Comparison of ENCODE assay signal across 9 cellular contexts in genomic region chr9:18255158-18255629, GRCh38.
A peak's percentile ranks its signal among the peaks of the same experiment; 100 is the strongest.
DNase-seq lines count a peak whose midpoint lies in the region; TF ChIP-seq lines count a peak whose summit lies in the region.
"Had no signal": no experiment of that assay in that cellular context is flagged by ENCODE, and none has a peak within 500 bp of the region (broad histone marks: within the 10 kb centered on the region; RNA-seq: fewer than 3 reads in every experiment).

No MANE protein-coding gene starts in this region.

- H3K4me3 ChIP-seq in GM06990 (replicated peaks; ENCODE audit: low read depth, low read length) (no peak overlapping the region), Loucy (ENCODE audit: low read length, poor library complexity, severe bottlenecking) (no peak overlapping the region), SJSA1 (no peak overlapping the region), trophoblast cell (ENCODE audit: low read depth, low read length) (no peak overlapping the region)
- H3K4me3 ChIP-seq: skin epidermis had no signal

- H3K36me3 Mint-ChIP-seq in H9 (ENCODE audit: insufficient read depth in 1 of 3, low read depth in 3 of 3) (no peaks in the 10 kb centered on the region), glutamatergic neuron (ENCODE audit: unreplicated experiment) (no peaks in the 10 kb centered on the region)

- H2AFZ ChIP-seq in H9 (ENCODE audit: low read length) (no peak overlapping the region), Loucy (ENCODE audit: low read length) (no peak overlapping the region), trophoblast cell (ENCODE audit: insufficient read depth, low read length, poor library complexity) (no peak overlapping the region)

- H4K20me1 ChIP-seq in H9 (ENCODE audit: control insufficient read depth, insufficient read depth, insufficient read length) (no peaks in the 10 kb centered on the region), Loucy (ENCODE audit: insufficient read depth, low read length, poor library complexity, severe bottlenecking) (no peaks in the 10 kb centered on the region)

- 0 out of 4 replicates have a peak, but pooled peaks cover 0 to 3% of the 10 kb centered on the region in 2 experiments for H3K4me1 Mint-ChIP-seq in H9
- H3K4me1 Mint-ChIP-seq in glutamatergic neuron (ENCODE audit: low read depth, unreplicated experiment) = no peaks in the 10 kb centered on the region

- H3K23ac ChIP-seq in H9 (ENCODE audit: insufficient read length, low read depth, low read length) = no peak overlapping the region
- no peak overlapping the region for H3K23ac ChIP-seq in trophoblast cell (ENCODE audit: low read length)

- no peaks in the 10 kb centered on the region for H3K9me2 ChIP-seq in Loucy (replicated peaks; ENCODE audit: low read depth, low read length)

- peak; percentile 84 for TF ChIP-seq CTCF in GM06990 (IDR thresholded peaks at IDR 0.05; ENCODE audit: insufficient read depth, low read length, poor library complexity, severe bottlenecking)
- peak; percentile 94 for TF ChIP-seq CTCF in H9 (conservative IDR thresholded peaks at IDR 0.05)
- TF ChIP-seq CTCF in Loucy (conservative IDR thresholded peaks at IDR 0.05; ENCODE audit: low read length) = peak; percentile 95
- TF ChIP-seq CTCF in glutamatergic neuron (IDR thresholded peaks at IDR 0.05; ENCODE audit: partially characterized antibody, unreplicated experiment) = peak; percentile 96

- H2BK5ac ChIP-seq in H9 (ENCODE audit: insufficient read length, low read length) (no peak overlapping the region), trophoblast cell (ENCODE audit: low read depth, low read length, poor library complexity) (no peak overlapping the region)

- H2BK12ac ChIP-seq in H9 (ENCODE audit: insufficient read length, low read depth, low read length) (no peak overlapping the region), trophoblast cell (ENCODE audit: low read length) (no peak overlapping the region)

- no peak overlapping the region for H2BK120ac ChIP-seq in H9 (ENCODE audit: low read depth, low read length, poor library complexity, severe bottlenecking)
- H2BK120ac ChIP-seq in trophoblast cell (ENCODE audit: insufficient read depth, low read length, poor library complexity) = no peak overlapping the region

- no peak overlapping the region for H3K56ac ChIP-seq in H9 (ENCODE audit: insufficient read length, low read depth, low read length)

- H4K91ac ChIP-seq in H9 (ENCODE audit: insufficient read length, low read depth, low read length) (no peak overlapping the region), trophoblast cell (ENCODE audit: low read depth, low read length) (no peak overlapping the region)

- H3K36me3 ChIP-seq in GM06990 (ENCODE audit: control insufficient read depth, insufficient read depth, low read length) (no peaks in the 10 kb centered on the region), Loucy (ENCODE audit: insufficient read depth, low read length) (no peaks in the 10 kb centered on the region), SJSA1 (no peaks in the 10 kb centered on the region), trophoblast cell (ENCODE audit: control insufficient read depth in 1 of 2, insufficient read depth in 2 of 2, low read length in 2 of 2) (no peaks in the 10 kb centered on the region)

- H3K9ac ChIP-seq in H9 (ENCODE audit: extremely low read depth, insufficient read length, low read length) (no peak overlapping the region), Loucy (ENCODE audit: low read depth, low read length, poor library complexity, severe bottlenecking) (no peak overlapping the region), trophoblast cell (ENCODE audit: low read length) (no peak overlapping the region)

- no peaks in the 10 kb centered on the region for H3K23me2 ChIP-seq in H9 (ENCODE audit: insufficient read length, low read depth, low read length, poor library complexity, severe bottlenecking)

- H3K9me3 Mint-ChIP-seq in H9 (no peaks in the 10 kb centered on the region), glutamatergic neuron (ENCODE audit: unreplicated experiment) (no peaks in the 10 kb centered on the region)

- H2BK20ac ChIP-seq in H9 (ENCODE audit: low read depth, low read length, poor library complexity, severe bottlenecking) = no peak overlapping the region

- H3K79me1 ChIP-seq in H9 (ENCODE audit: insufficient read depth, low read depth, low read length, poor library complexity, severe bottlenecking) = no peaks in the 10 kb centered on the region
- H3K79me1 ChIP-seq in trophoblast cell (ENCODE audit: low read length) = no peaks in the 10 kb centered on the region

- H3K18ac ChIP-seq in H9 (ENCODE audit: insufficient read length, low read depth, low read length) (no peak overlapping the region), trophoblast cell (ENCODE audit: low read length) (no peak overlapping the region)

- no CpG with 5 or more reads among the region's 9 CpGs for WGBS in H9 (ENCODE audit: extremely low coverage, insufficient read length, low lambda C conversion rate)
- no CpG with 5 or more reads among the region's 9 CpGs for WGBS in trophoblast cell (ENCODE audit: extremely low coverage, insufficient coverage, insufficient read length)

- H3K79me2 ChIP-seq in H9 (ENCODE audit: insufficient read depth, low read length) (no peaks in the 10 kb centered on the region), Loucy (ENCODE audit: insufficient read depth, low read length) (no peaks in the 10 kb centered on the region), trophoblast cell (ENCODE audit: control insufficient read depth, insufficient read depth, low read length, poor library complexity) (no peaks in the 10 kb centered on the region)

- H3K27ac ChIP-seq in H9 (ENCODE audit: insufficient read length, low read depth, low read length) = no peak overlapping the region
- H3K27ac ChIP-seq in SJSA1 = no peak overlapping the region
- H3K27ac ChIP-seq in trophoblast cell (ENCODE audit: low read depth, low read length) = no peak overlapping the region
- H3K27ac ChIP-seq: skin epidermis had no signal

- no peak overlapping the region for H3K27ac Mint-ChIP-seq in H9
- no peak overlapping the region for H3K27ac Mint-ChIP-seq in glutamatergic neuron (ENCODE audit: unreplicated experiment)

- DNase-seq in GM06990 (ENCODE audit: extremely low read depth, insufficient read length) (peak; percentile 2), H9 (peak; percentile 72), SJSA1 (ENCODE audit: low read depth in 1 of 2, low spot score in 2 of 2) (peak; percentile 34 to 53), glutamatergic neuron (peak; percentile 87), trophoblast cell (peak; percentile 45 to 94), ureter (ENCODE audit: low spot score) (peak; percentile 80)
- DNase-seq in activated naive CD4-positive, alpha-beta T cell treated with Interleukin-2 at 50 U/mL for 16 hours = peak; percentile 64

- H3K27me3 Mint-ChIP-seq in H9 (ENCODE audit: low read depth) (no peaks in the 10 kb centered on the region; the same call in 1 of the 2 replicates), glutamatergic neuron (ENCODE audit: unreplicated experiment) (peaks cover 2% of the 10 kb centered on the region)

- no peak overlapping the region for H4K5ac ChIP-seq in H9 (ENCODE audit: insufficient read length, low read depth, low read length)

- no peak overlapping the region for H4K12ac ChIP-seq in trophoblast cell (ENCODE audit: low read depth, low read length)

- no peaks in the 10 kb centered on the region for H3K9me3 ChIP-seq in H9 (ENCODE audit: control insufficient read depth, low read depth, low read length)
- no peaks in the 10 kb centered on the region for H3K9me3 ChIP-seq in Loucy (ENCODE audit: insufficient read depth, low read depth, low read length)
- H3K9me3 ChIP-seq in SJSA1 (replicated peaks) = no peaks in the 10 kb centered on the region
- no peaks in the 10 kb centered on the region for H3K9me3 ChIP-seq in trophoblast cell (ENCODE audit: insufficient read depth, low read depth, low read length)

- no peak overlapping the region for H2BK15ac ChIP-seq in H9 (ENCODE audit: low read depth, low read length)

- H4K8ac ChIP-seq in H9 (replicated peaks; ENCODE audit: insufficient read length, low read depth, low read length) (no peak overlapping the region), trophoblast cell (ENCODE audit: low read depth, low read length) (no peak overlapping the region)

- no peaks in the 10 kb centered on the region for H3F3A ChIP-seq in Loucy (ENCODE audit: low read depth)

- H3K27me3 ChIP-seq in GM06990 (replicated peaks; ENCODE audit: control insufficient read depth, insufficient read depth, low read length) (no peaks in the 10 kb centered on the region; the same call in 1 of the 2 replicates), H9 (ENCODE audit: insufficient read depth, low read length) (no peaks in the 10 kb centered on the region), Loucy (ENCODE audit: insufficient read depth, low read length, poor library complexity, severe bottlenecking) (no peaks in the 10 kb centered on the region), SJSA1 (replicated peaks) (no peaks in the 10 kb centered on the region), trophoblast cell (ENCODE audit: insufficient read depth, low read length) (no peaks in the 10 kb centered on the region)

- H3K4me2 ChIP-seq in H9 (ENCODE audit: insufficient read depth, insufficient read length, low read length) (no peak overlapping the region), Loucy (ENCODE audit: low read depth, low read length, poor library complexity, severe bottlenecking) (no peak overlapping the region), trophoblast cell (ENCODE audit: low read length) (no peak overlapping the region)

- H3K4me1 ChIP-seq in H9 (ENCODE audit: insufficient read depth, low read length) (no peaks in the 10 kb centered on the region), Loucy (ENCODE audit: insufficient read depth, low read length, poor library complexity, severe bottlenecking) (no peaks in the 10 kb centered on the region), SJSA1 (replicated peaks) (no peaks in the 10 kb centered on the region), trophoblast cell (ENCODE audit: control insufficient read depth in 1 of 2, insufficient read depth in 2 of 2, low read length in 2 of 2) (no peaks in the 10 kb centered on the region)

- no peak overlapping the region for H3K4me3 Mint-ChIP-seq in H9
- no peak overlapping the region for H3K4me3 Mint-ChIP-seq in glutamatergic neuron (ENCODE audit: unreplicated experiment)

- H3T11ph ChIP-seq in H9 (ENCODE audit: low read length) = no peak overlapping the region

- H3K4ac ChIP-seq in H9 (ENCODE audit: low read depth, low read length) (no peak overlapping the region), trophoblast cell (ENCODE audit: low read depth, low read length) (no peak overlapping the region)

- H3K14ac ChIP-seq in H9 (ENCODE audit: insufficient read depth, low read length) = no peak overlapping the region
- no peak overlapping the region for H3K14ac ChIP-seq in trophoblast cell (ENCODE audit: low read length)

- H2AK5ac ChIP-seq in H9 (ENCODE audit: insufficient read length, low read length) (no peak overlapping the region), trophoblast cell (ENCODE audit: low read length) (no peak overlapping the region)

Comparison
In these comparisons a context has a peak if more than half of its experiments do, and no peak if none do; other contexts are left out.
1. DNase-seq: peak in every context shown above with its lines; median percentile 87 in glutamatergic neuron; 80 in ureter; 72 in H9; 70 in trophoblast cell; 64 in activated naive CD4-positive, alpha-beta T cell treated with Interleukin-2 at 50 U/mL for 16 hours; 44 in SJSA1; 2 in GM06990.